In the genomic region with DNA sequence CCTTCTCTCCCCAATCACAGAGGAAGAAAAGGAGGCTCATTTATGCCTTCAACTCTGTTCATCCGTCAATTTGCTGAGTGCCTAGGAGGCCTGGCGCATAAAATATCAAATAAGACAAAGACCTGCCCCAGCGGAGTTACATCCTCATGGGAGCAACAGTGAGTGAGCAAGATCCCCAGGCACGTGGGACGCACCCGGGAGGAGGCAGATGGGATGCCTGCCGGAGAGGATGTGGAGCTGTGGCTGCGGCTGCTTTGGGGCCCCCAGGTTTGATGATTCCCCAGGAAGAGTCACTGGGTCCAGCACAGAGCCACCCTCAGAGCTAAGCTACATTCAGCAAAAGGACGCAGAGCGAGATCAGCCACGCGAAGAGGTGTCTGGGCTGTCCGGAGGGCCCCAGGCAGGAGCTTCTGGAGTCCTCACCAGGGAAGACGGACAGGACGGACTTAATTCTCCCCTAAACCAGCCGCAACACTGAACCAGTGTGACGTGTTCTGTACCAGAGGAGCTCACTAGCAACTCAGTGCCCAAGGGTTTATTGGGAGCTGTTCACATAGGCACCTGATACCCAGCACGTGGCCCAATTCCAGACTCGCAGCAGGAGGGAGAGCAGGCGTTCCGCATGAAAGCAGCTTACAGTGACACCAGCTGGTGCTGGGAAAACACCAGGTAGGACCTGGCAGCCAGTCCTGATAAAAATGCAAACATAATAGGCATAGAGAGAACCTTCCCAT, we compare ENCODE assay signal across 11 cellular contexts. TPM values are rescaled to one million over a fixed set of nuclear protein-coding genes. Genes with fewer than 3 reads are reported as not detected.
DNase-seq lines count a peak whose midpoint lies in the region; ATAC-seq, FAIRE-seq and TF ChIP-seq lines count a peak whose summit lies in the region.
"Had no signal": no experiment of that assay in that cellular context is flagged by ENCODE, and none has a peak within 500 bp of the region (broad histone marks: within the 10 kb centered on the region; RNA-seq: fewer than 3 reads in every experiment).

No MANE protein-coding gene starts in this region.

- no peak for TF ChIP-seq POLR2A in esophagus squamous epithelium (IDR thresholded peaks at IDR 0.05)

- H3K27me3 ChIP-seq in OCI-LY3 (ENCODE audit: low read depth, low read length) (peaks cover 29% of the 10 kb centered on the region), esophagus squamous epithelium (peaks cover 0 to 27% (median 0%) of the 10 kb centered on the region in 4 donors)

- DNase-seq in COLO668 (lab: John Stamatoyannopoulos, UW; ENCODE audit: unreplicated experiment) (peak; percentile 96), NCI-H1092 treated with DMSO at 0.1 percent for 48 hours (lab: John Stamatoyannopoulos, UW) (peak; percentile 98), kidney (peak; percentile 89), T-helper 1 cell (no peak), esophagus squamous epithelium (lab: John Stamatoyannopoulos, UW) (no peak), left colon (no peak)
- DNase-seq: CD8-positive, alpha-beta T cell; hippocampal formation; KG1 had no signal

- H3K4me3 ChIP-seq in OCI-LY3 (ENCODE audit: low read length), result peak overlapping the region; percentile 71
- no peak overlapping the region for H3K4me3 ChIP-seq in kidney (ENCODE audit: low read length in 2 of 2)
- no peak overlapping the region for H3K4me3 ChIP-seq in esophagus squamous epithelium

- TF ChIP-seq CTCF in OCI-LY3 (IDR thresholded peaks at IDR 0.05; ENCODE audit: low read depth, low read length) (no peak), kidney (IDR thresholded peaks at IDR 0.05; ENCODE audit: borderline replicate concordance, extremely low read depth, insufficient read depth) (no peak), esophagus squamous epithelium (IDR thresholded peaks at IDR 0.05) (no peak)

- H3K9me3 ChIP-seq in OCI-LY3 (ENCODE audit: insufficient read depth, low read length), result no peaks in the 10 kb centered on the region
- no peaks in the 10 kb centered on the region for H3K9me3 ChIP-seq in kidney (ENCODE audit: control insufficient read depth in 1 of 2, low read length in 2 of 2)
- no peaks in the 10 kb centered on the region for H3K9me3 ChIP-seq in esophagus squamous epithelium

- H3K4me1 ChIP-seq in OCI-LY3 (ENCODE audit: low read length) (peaks cover 54% of the 10 kb centered on the region), kidney (ENCODE audit: control insufficient read depth in 1 of 2, insufficient read depth in 1 of 2, low read depth in 1 of 2, low read length in 2 of 2) (peaks cover 13 to 30% of the 10 kb centered on the region in 2 donors), esophagus squamous epithelium (peaks cover 0 to 20% (median 7%) of the 10 kb centered on the region in 3 donors)

- H3K27ac ChIP-seq in OCI-LY3 (ENCODE audit: low read length) (peak overlapping the region; percentile 53), kidney (ENCODE audit: low read depth in 2 of 2, low read length in 2 of 2) (peak overlapping the region; percentile 29 to 75), esophagus squamous epithelium (no peak overlapping the region)

- H2AFZ ChIP-seq in OCI-LY3 (ENCODE audit: low read depth, low read length), result peak overlapping the region; percentile 33; the same call in 1 of the 2 replicates

- intact Hi-C loops in kidney (cut with DNase I), result no loop called here
- intact Hi-C loops in esophagus squamous epithelium (cut with DNase I), result no loop called here
- intact Hi-C loops in left colon (cut with DNase I, micrococcal nuclease), result no loop called here

- peak overlapping the region; percentile 41 for H3K9ac ChIP-seq in OCI-LY3 (ENCODE audit: low read length)
- H3K9ac ChIP-seq in kidney (ENCODE audit: low read length in 2 of 2), result peak overlapping the region in 1 of 2 donors; percentile 35

- no peak for FAIRE-seq in kidney (lab: Jason Lieb, UNC)

- ATAC-seq in GM19455 (IDR thresholded peaks at IDR 0.05; ENCODE audit: unreplicated experiment) (no peak), left colon (no peak)
- ATAC-seq: CD8-positive, alpha-beta T cell had no signal

- WGBS in esophagus squamous epithelium, 2 donors, result 46 to 56% methylated on average over 3 to 21 of the region's 21 CpGs

- no peaks in the 10 kb centered on the region for H4K20me1 ChIP-seq in OCI-LY3 (ENCODE audit: insufficient read depth, low read length)

- H3K36me3 ChIP-seq in OCI-LY3 (replicated peaks; ENCODE audit: low read depth, low read length) (no peaks in the 10 kb centered on the region), kidney (ENCODE audit: control insufficient read depth in 1 of 2, insufficient read depth in 2 of 2, low read length in 2 of 2) (no peaks in the 10 kb centered on the region), esophagus squamous epithelium (no peaks in the 10 kb centered on the region)

- H3K4me2 ChIP-seq in OCI-LY3 (ENCODE audit: low read length), result peak overlapping the region; percentile 93

- no peaks in the 10 kb centered on the region for H3K79me2 ChIP-seq in OCI-LY3 (ENCODE audit: low read length)

RNA-seq across cellular contexts. Expression of a gene that starts 11.2 kb away (rescaled TPM):
- total RNA-seq in kidney (not detected), esophagus squamous epithelium (not detected), left colon (not detected)
- not detected for polyA plus RNA-seq in kidney (ENCODE audit: insufficient read depth, low read depth, low replicate concordance)
- total RNA-seq: CD8-positive, alpha-beta T cell had no signal

RNA-seq across cellular contexts. Expression of a gene that starts 26.1 kb away (rescaled TPM):
- total RNA-seq in kidney (26.3 TPM), esophagus squamous epithelium (10 to 100 TPM; 13.8 to 19.9 (median 14.1) TPM), left colon (10 to 100 TPM; 19.5 to 20.2 TPM)
- polyA plus RNA-seq in kidney (ENCODE audit: insufficient read depth, low read depth, low replicate concordance), result 12.4 TPM

RNA-seq across cellular contexts. Expression of a gene that starts 55.8 kb away (rescaled TPM):
- total RNA-seq in kidney (18.7 TPM), esophagus squamous epithelium (100 to 1,000 TPM in 3 of 4 donors, 10 to 100 TPM in 1; 75.3 to 179 (median 145) TPM), left colon (10 to 100 TPM in 1 of 2 donors, 1 to 10 TPM in 1; 3.6 to 11.2 TPM)
- polyA plus RNA-seq in kidney (ENCODE audit: insufficient read depth, low read depth, low replicate concordance), result 17.0 TPM

Comparison
In these comparisons a context has a peak if more than half of its experiments do, and no peak if none do; other contexts are left out.
1. DNase-seq: peak in COLO668 (single experiment), NCI-H1092 treated with DMSO at 0.1 percent for 48 hours (single experiment) and kidney (single experiment); none in T-helper 1 cell (0 of 5), esophagus squamous epithelium (single experiment) and left colon (0 of 2).
2. H3K27ac ChIP-seq: peak in OCI-LY3 (single experiment) and kidney (2 of 2); none in esophagus squamous epithelium (0 of 4).